ENCODE assay signal across 22 cellular contexts in genomic region chr11:475941-476340, GRCh38. TPM values are rescaled to one million over a fixed set of nuclear protein-coding genes. Genes with fewer than 3 reads are reported as not detected.
"Had no signal": no experiment of that assay in that cellular context is flagged by ENCODE, and none has a peak within 500 bp of the region (broad histone marks: within the 10 kb centered on the region; RNA-seq: fewer than 3 reads in every experiment).

No MANE protein-coding gene starts in this region.

- H3K9me3 Mint-ChIP-seq: activated B cell treated with CpG ODN at 0.5 μM for 24 hours; activated naive CD8-positive, alpha-beta T cell treated with anti-CD3 and anti-CD28 coated beads for 36 hours; natural killer cell; stimulated activated naive CD8-positive, alpha-beta T cell treated with anti-CD3 and anti-CD28 coated beads, Interleukin-15, Interleukin-2, amounts not matched to agents 100 ng/mL and 50 ng/mL, for 24 hours had no signal

- H3K36me3 Mint-ChIP-seq: natural killer cell had no signal

- DNase-seq: activated B cell treated with CpG ODN at 0.5 μM for 24 hours; activated CD4-positive, alpha-beta T cell treated with anti-CD3 and anti-CD28 coated beads for 36 hours; activated CD4-positive, alpha-beta T cell treated with anti-CD3 and anti-CD28 coated beads, Interleukin-2, amount 50 U/mL, for 48 hours; activated CD8-positive, alpha-beta memory T cell treated with anti-CD3 and anti-CD28 coated beads, Interleukin-2, amount 50 U/mL, for 48 hours; activated naive CD4-positive, alpha-beta T cell treated with Interleukin-2 at 50 U/mL for 16 hours; activated naive CD8-positive, alpha-beta T cell treated with anti-CD3 and anti-CD28 coated beads for 36 hours; activated T-cell treated with anti-CD3 and anti-CD28 coated beads, Interleukin-2, amount 50 U/mL, for 48 hours; central memory CD4-positive, alpha-beta T cell; dermis blood vessel endothelial cell; effector memory CD4-positive, alpha-beta T cell; esophagus squamous epithelium; gastrocnemius medialis; head of caudate nucleus; hypothalamus; islet precursor cell; left colon; natural killer cell; stimulated activated CD4-positive, alpha-beta T cell treated with anti-CD3 and anti-CD28 coated beads, Interleukin-12 subunit alpha, Interleukin-12 subunit beta, amount 100 ng/mL, for 4 hours; T-helper 1 cell; tibial artery had no signal

- H3K27me3 Mint-ChIP-seq: activated B cell treated with CpG ODN at 0.5 μM for 24 hours; activated CD4-positive, alpha-beta T cell treated with anti-CD3 and anti-CD28 coated beads for 36 hours; activated naive CD8-positive, alpha-beta T cell treated with anti-CD3 and anti-CD28 coated beads for 36 hours; stimulated activated naive CD8-positive, alpha-beta T cell treated with anti-CD3 and anti-CD28 coated beads, Interleukin-15, Interleukin-2, amounts not matched to agents 100 ng/mL and 50 ng/mL, for 24 hours had no signal

- H3K4me3 Mint-ChIP-seq: activated B cell treated with CpG ODN at 0.5 μM for 24 hours; activated CD4-positive, alpha-beta T cell treated with anti-CD3 and anti-CD28 coated beads for 36 hours; activated naive CD8-positive, alpha-beta T cell treated with anti-CD3 and anti-CD28 coated beads for 36 hours; natural killer cell; stimulated activated naive CD8-positive, alpha-beta T cell treated with anti-CD3 and anti-CD28 coated beads, Interleukin-15, Interleukin-2, amounts not matched to agents 100 ng/mL and 50 ng/mL, for 24 hours had no signal

- H3K27ac Mint-ChIP-seq: activated B cell treated with CpG ODN at 0.5 μM for 24 hours; activated CD4-positive, alpha-beta T cell treated with anti-CD3 and anti-CD28 coated beads for 36 hours; activated naive CD8-positive, alpha-beta T cell treated with anti-CD3 and anti-CD28 coated beads for 36 hours; natural killer cell; stimulated activated naive CD8-positive, alpha-beta T cell treated with anti-CD3 and anti-CD28 coated beads, Interleukin-15, Interleukin-2, amounts not matched to agents 100 ng/mL and 50 ng/mL, for 24 hours had no signal

- H3K4me1 Mint-ChIP-seq: activated B cell treated with CpG ODN at 0.5 μM for 24 hours; activated CD4-positive, alpha-beta T cell treated with anti-CD3 and anti-CD28 coated beads for 36 hours; activated naive CD8-positive, alpha-beta T cell treated with anti-CD3 and anti-CD28 coated beads for 36 hours; natural killer cell had no signal

RNA-seq across cellular contexts. Expression of gene ANO9, which starts 34.1 kb away (rescaled TPM):
- total RNA-seq: skeletal muscle tissue had no signal
